ENCODE assay signal across 1 cellular context in the genomic region with DNA sequence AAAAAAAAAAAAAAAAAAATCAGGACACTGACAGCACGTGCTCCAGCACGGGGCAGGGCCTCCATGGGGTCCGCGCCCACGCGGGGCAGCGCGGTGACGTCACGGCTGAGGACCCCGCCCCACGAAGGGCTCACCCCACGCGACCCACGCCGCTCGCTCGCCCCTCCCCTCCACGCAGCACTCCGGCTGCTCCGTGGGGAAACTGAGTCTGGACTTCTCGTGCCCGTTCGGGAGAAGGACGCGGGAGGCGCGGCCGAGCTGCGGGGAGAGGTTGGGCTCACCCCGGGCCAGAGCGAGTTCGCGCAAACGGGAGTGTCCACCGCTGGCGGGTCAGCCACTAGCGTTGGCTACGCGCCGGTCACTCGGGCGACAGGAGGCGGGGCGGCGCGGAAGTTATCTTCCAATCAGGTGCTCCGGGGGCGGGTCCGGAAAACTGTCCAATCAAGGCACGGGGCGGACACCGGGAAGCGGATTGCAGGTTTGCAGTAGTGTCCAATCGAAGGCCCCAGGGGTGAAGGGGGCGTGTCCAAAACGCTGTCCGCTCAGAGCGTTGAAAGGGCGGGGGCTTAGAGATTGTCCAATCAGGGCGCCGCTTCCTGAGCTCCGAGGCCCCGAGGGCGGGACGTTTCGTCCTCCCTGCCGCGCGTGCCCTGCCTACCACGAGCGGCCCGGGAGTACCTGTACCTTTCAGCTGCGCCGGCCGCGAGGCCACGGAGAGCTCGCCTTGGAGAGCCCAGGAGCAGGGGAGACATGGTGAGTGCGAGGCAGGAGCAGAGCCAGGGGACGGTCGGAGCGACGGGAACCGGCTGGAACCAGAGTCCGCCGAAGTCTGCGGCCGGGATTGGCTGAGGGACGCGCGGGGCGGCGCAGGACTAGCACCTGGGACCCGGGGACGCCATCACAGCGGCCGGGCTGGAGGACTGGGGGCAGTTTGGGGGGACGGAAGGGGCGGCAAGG.
A peak's percentile ranks its signal among the peaks of the same experiment; 100 is the strongest.
TF ChIP-seq lines count a peak whose summit lies in the region.

Gene ZNF57 (plus strand): TSS at position 633 of the 957 bp plus-strand sequence. CDS start 118 bp downstream, at position 751.

TF ChIP-seq in K562, 482 proteins besides CTCF, POLR2A, EP300 and RAD21 (continued from another document and continues in another):
- TF ChIP-seq ZNF609 (CRISPR knock-in tag; IDR thresholded peaks at IDR 0.05; ENCODE audit: borderline replicate concordance): peak; percentile 42; the same call in 1 of the 2 replicates
- no peak for TF ChIP-seq YBX1 (IDR thresholded peaks at IDR 0.05)
- TF ChIP-seq TAF1 (IDR thresholded peaks at IDR 0.05; ENCODE audit: control insufficient read depth, extremely low read depth, insufficient read depth, low read length, severe bottlenecking): peak; percentile 33
- peak in 1 of 2 experiments; percentile 81; a peak in 1 of 4 replicates for TF ChIP-seq TEAD1 (CRISPR knock-in tag; IDR thresholded peaks at IDR 0.05)
- no peak for TF ChIP-seq HSF4 (CRISPR knock-in tag; IDR thresholded peaks at IDR 0.05; ENCODE audit: borderline replicate concordance)
- TF ChIP-seq ZNF589 (CRISPR knock-in tag; IDR thresholded peaks at IDR 0.05; ENCODE audit: low read depth): no peak
- TF ChIP-seq TFE3 (CRISPR knock-in tag; IDR thresholded peaks at IDR 0.05): no peak
- TF ChIP-seq ZNF277 (CRISPR knock-in tag; IDR thresholded peaks at IDR 0.05; ENCODE audit: borderline replicate concordance): no peak
- no peak for TF ChIP-seq WHSC1 (IDR thresholded peaks at IDR 0.05; ENCODE audit: low read length)
- TF ChIP-seq PPARD (CRISPR knock-in tag; IDR thresholded peaks at IDR 0.05): no peak
- no peak for TF ChIP-seq HNRNPUL1 (IDR thresholded peaks at IDR 0.05; ENCODE audit: low read length)
- TF ChIP-seq, protein P1, sequence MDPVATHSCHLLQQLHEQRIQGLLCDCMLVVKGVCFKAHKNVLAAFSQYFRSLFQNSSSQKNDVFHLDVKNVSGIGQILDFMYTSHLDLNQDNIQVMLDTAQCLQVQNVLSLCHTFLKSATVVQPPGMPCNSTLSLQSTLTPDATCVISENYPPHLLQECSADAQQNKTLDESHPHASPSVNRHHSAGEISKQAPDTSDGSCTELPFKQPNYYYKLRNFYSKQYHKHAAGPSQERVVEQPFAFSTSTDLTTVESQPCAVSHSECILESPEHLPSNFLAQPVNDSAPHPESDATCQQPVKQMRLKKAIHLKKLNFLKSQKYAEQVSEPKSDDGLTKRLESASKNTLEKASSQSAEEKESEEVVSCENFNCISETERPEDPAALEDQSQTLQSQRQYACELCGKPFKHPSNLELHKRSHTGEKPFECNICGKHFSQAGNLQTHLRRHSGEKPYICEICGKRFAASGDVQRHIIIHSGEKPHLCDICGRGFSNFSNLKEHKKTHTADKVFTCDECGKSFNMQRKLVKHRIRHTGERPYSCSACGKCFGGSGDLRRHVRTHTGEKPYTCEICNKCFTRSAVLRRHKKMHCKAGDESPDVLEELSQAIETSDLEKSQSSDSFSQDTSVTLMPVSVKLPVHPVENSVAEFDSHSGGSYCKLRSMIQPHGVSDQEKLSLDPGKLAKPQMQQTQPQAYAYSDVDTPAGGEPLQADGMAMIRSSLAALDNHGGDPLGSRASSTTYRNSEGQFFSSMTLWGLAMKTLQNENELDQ (CRISPR knock-in tag; IDR thresholded peaks at IDR 0.05; ENCODE audit: borderline replicate concordance): peak; percentile 98
- no peak for TF ChIP-seq PHF20 (IDR thresholded peaks at IDR 0.05; ENCODE audit: partially characterized antibody)
- TF ChIP-seq XRCC4 (IDR thresholded peaks at IDR 0.05; ENCODE audit: extremely low read depth, insufficient read depth, insufficient read length): no peak
- TF ChIP-seq ILF3 (IDR thresholded peaks at IDR 0.05; ENCODE audit: borderline replicate concordance): no peak
- no peak for TF ChIP-seq MLX (CRISPR knock-in tag; conservative IDR thresholded peaks at IDR 0.05)
- TF ChIP-seq TEAD2 (tag; IDR thresholded peaks at IDR 0.05): no peak
- no peak for TF ChIP-seq ZNF696 (CRISPR knock-in tag; conservative IDR thresholded peaks at IDR 0.05)
- no peak for TF ChIP-seq BACH1 (tag; IDR thresholded peaks at IDR 0.05)
- 0 out of 2 replicates have a peak, but pooled peaks have one; percentile 15 for TF ChIP-seq ARID1B (IDR thresholded peaks at IDR 0.05)
- no peak for TF ChIP-seq SMARCB1 (IDR thresholded peaks at IDR 0.05; ENCODE audit: insufficient read length, low read depth)
- TF ChIP-seq, protein P2, sequence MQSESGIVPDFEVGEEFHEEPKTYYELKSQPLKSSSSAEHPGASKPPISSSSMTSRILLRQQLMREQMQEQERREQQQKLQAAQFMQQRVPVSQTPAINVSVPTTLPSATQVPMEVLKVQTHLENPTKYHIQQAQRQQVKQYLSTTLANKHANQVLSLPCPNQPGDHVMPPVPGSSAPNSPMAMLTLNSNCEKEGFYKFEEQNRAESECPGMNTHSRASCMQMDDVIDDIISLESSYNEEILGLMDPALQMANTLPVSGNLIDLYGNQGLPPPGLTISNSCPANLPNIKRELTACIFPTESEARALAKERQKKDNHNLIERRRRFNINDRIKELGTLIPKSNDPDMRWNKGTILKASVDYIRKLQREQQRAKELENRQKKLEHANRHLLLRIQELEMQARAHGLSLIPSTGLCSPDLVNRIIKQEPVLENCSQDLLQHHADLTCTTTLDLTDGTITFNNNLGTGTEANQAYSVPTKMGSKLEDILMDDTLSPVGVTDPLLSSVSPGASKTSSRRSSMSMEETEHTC (IDR thresholded peaks at IDR 0.05): no peak
- no peak for TF ChIP-seq BCL6 (CRISPR knock-in tag; IDR thresholded peaks at IDR 0.05)
- peak; percentile 21; the same call in 1 of the 2 replicates for TF ChIP-seq HDAC2 (IDR thresholded peaks at IDR 0.05)
- no peak for TF ChIP-seq ZNF253 (CRISPR knock-in tag; conservative IDR thresholded peaks at IDR 0.05)
- TF ChIP-seq NR3C1 (CRISPR knock-in tag; IDR thresholded peaks at IDR 0.05): peak; percentile 78
- TF ChIP-seq, protein P3, sequence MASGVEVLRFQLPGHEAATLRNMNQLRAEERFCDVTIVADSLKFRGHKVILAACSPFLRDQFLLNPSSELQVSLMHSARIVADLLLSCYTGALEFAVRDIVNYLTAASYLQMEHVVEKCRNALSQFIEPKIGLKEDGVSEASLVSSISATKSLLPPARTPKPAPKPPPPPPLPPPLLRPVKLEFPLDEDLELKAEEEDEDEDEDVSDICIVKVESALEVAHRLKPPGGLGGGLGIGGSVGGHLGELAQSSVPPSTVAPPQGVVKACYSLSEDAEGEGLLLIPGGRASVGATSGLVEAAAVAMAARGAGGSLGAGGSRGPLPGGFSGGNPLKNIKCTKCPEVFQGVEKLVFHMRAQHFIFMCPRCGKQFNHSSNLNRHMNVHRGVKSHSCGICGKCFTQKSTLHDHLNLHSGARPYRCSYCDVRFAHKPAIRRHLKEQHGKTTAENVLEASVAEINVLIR (CRISPR knock-in tag; IDR thresholded peaks at IDR 0.05): peak; percentile 67
- TF ChIP-seq SRSF7 (optimal IDR thresholded peaks at IDR 0.05; ENCODE audit: low read depth, low read length): no peak
- TF ChIP-seq HMGXB4 (CRISPR knock-in tag; IDR thresholded peaks at IDR 0.05): no peak
- 0 out of 2 replicates have a peak, but pooled peaks have one; percentile 64 for TF ChIP-seq THAP7 (CRISPR knock-in tag; IDR thresholded peaks at IDR 0.05)
- TF ChIP-seq DMBX1 (CRISPR knock-in tag; IDR thresholded peaks at IDR 0.05; ENCODE audit: borderline replicate concordance): peak; percentile 43
- peak; percentile 17; the same call in 1 of the 2 replicates for TF ChIP-seq JUND (IDR thresholded peaks at IDR 0.05; ENCODE audit: borderline replicate concordance, low read depth, low read length)
- no peak for TF ChIP-seq JUND (tag; IDR thresholded peaks at IDR 0.05; ENCODE audit: borderline replicate concordance, low read depth, low read length)
- TF ChIP-seq ZNF143 (CRISPR knock-in tag; IDR thresholded peaks at IDR 0.05): 0 out of 2 replicates have a peak, but pooled peaks have one; percentile 27
- TF ChIP-seq HMG20B (CRISPR knock-in tag; IDR thresholded peaks at IDR 0.05): no peak
- TF ChIP-seq HEY1 (CRISPR knock-in tag; IDR thresholded peaks at IDR 0.05; ENCODE audit: borderline replicate concordance): no peak
- peak; percentile 71 for TF ChIP-seq TBP (optimal IDR thresholded peaks at IDR 0.05; ENCODE audit: low read depth, low read length)
- TF ChIP-seq, protein P4, sequence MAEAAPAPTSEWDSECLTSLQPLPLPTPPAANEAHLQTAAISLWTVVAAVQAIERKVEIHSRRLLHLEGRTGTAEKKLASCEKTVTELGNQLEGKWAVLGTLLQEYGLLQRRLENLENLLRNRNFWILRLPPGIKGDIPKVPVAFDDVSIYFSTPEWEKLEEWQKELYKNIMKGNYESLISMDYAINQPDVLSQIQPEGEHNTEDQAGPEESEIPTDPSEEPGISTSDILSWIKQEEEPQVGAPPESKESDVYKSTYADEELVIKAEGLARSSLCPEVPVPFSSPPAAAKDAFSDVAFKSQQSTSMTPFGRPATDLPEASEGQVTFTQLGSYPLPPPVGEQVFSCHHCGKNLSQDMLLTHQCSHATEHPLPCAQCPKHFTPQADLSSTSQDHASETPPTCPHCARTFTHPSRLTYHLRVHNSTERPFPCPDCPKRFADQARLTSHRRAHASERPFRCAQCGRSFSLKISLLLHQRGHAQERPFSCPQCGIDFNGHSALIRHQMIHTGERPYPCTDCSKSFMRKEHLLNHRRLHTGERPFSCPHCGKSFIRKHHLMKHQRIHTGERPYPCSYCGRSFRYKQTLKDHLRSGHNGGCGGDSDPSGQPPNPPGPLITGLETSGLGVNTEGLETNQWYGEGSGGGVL (CRISPR knock-in tag; IDR thresholded peaks at IDR 0.05): no peak
